Comparison of ENCODE assay signal across 10 cellular contexts in the genomic region with DNA sequence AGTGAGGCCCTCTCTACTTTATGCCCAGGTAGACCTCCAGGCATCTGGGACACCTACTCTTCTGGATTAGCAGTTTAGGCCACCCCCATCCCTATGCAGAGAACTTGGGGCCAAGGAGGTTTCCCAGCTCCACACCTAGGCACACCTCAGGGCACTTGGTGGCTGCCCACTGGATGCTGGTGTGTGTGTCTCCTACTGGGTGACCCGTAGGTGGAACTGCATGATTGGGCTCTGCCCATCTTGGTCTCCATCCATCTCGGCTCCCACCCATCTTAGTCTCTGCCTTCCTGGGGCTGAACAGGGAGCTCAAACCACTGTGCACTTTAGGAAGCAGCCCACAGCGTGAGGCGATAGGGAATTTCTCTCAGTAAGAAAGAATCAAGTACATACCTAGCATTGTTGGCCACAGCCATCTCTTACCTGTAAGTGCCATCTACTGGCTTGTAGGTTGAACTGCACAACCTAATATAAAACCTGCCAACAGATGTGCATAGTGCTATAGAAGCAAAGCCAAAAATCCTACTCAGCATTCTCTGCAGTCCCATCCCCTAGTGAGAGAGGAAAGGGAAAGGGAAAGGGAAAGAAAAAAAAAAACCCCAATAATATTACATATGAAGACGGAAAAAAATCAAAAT.
DNase-seq lines count a peak whose midpoint lies in the region; ATAC-seq and TF ChIP-seq lines count a peak whose summit lies in the region.
"Had no signal": no experiment of that assay in that cellular context is flagged by ENCODE, and none has a peak within 500 bp of the region (broad histone marks: within the 10 kb centered on the region; RNA-seq: fewer than 3 reads in every experiment).

No MANE protein-coding gene starts in this region.

- H3K4me3 ChIP-seq in LNCaP clone FGC (ENCODE audit: low read depth, low read length) (no peak overlapping the region), astrocyte of the cerebellum (ENCODE audit: low read depth, low read length) (no peak overlapping the region), mucosa of descending colon (no peak overlapping the region)

- peaks cover 8% of the 10 kb centered on the region for H3K9me3 Mint-ChIP-seq in stimulated activated memory B cell treated with anti-CD40 and anti-IgM and Interleukin-4, amounts not matched to agents 10 μg/mL and 1 μg/mL and 100 μg/mL, for 72 hours
- H3K9me3 Mint-ChIP-seq: T-helper 1 cell treated with Interleukin-12 subunit alpha and Interleukin-12 subunit beta and Interleukin-4 antibody, amounts not matched to agents 30 μg/mL and 1 μg/mL, for 36 hours had no signal

- in situ Hi-C loops in astrocyte of the cerebellum (cut with HindIII; ENCODE audit: low sequenced_read_pairs): no loop called here

- H3K36me3 ChIP-seq in mucosa of descending colon (ENCODE audit: low read depth): no peaks in the 10 kb centered on the region
- H3K36me3 ChIP-seq: neutrophil had no signal

- H3K9me3 ChIP-seq in mucosa of descending colon: no peaks in the 10 kb centered on the region
- H3K9me3 ChIP-seq: neutrophil had no signal

- no peaks in the 10 kb centered on the region for H3K36me3 Mint-ChIP-seq in stimulated activated memory B cell treated with anti-CD40 and anti-IgM and Interleukin-4, amounts not matched to agents 10 μg/mL and 1 μg/mL and 100 μg/mL, for 72 hours

- TF ChIP-seq CTCF in GM10248 (IDR thresholded peaks at IDR 0.05; ENCODE audit: control extremely low read depth, extremely low read depth, low read depth, missing control alignments): peak; percentile 46
- peak; percentile 84 for TF ChIP-seq CTCF in LNCaP clone FGC (IDR thresholded peaks at IDR 0.05; ENCODE audit: control insufficient read depth, extremely low read depth, insufficient read depth)
- TF ChIP-seq CTCF in astrocyte of the cerebellum (IDR thresholded peaks at IDR 0.05; ENCODE audit: low read depth, low read length, missing control alignments): peak; percentile 44
- TF ChIP-seq CTCF in mucosa of descending colon (IDR thresholded peaks at IDR 0.05): no peak

- no peak overlapping the region for H3K4me3 Mint-ChIP-seq in stimulated activated memory B cell treated with anti-CD40 and anti-IgM and Interleukin-4, amounts not matched to agents 10 μg/mL and 1 μg/mL and 100 μg/mL, for 72 hours
- H3K4me3 Mint-ChIP-seq: T-helper 1 cell treated with Interleukin-12 subunit alpha and Interleukin-12 subunit beta and Interleukin-4 antibody, amounts not matched to agents 30 μg/mL and 1 μg/mL, for 36 hours had no signal

- no peaks in the 10 kb centered on the region for H3K4me1 Mint-ChIP-seq in stimulated activated memory B cell treated with anti-CD40 and anti-IgM and Interleukin-4, amounts not matched to agents 10 μg/mL and 1 μg/mL and 100 μg/mL, for 72 hours

- POLR2A ChIA-PET in GM10248 (lab: Yijun Ruan, JAX): no interaction called here

- peaks cover 30% of the 10 kb centered on the region for H3K27me3 Mint-ChIP-seq in stimulated activated memory B cell treated with anti-CD40 and anti-IgM and Interleukin-4, amounts not matched to agents 10 μg/mL and 1 μg/mL and 100 μg/mL, for 72 hours

- ATAC-seq in GM21528 (IDR thresholded peaks at IDR 0.05; ENCODE audit: low FRiP score, unreplicated experiment) (peak; percentile 60), mucosa of descending colon (peak; percentile 58)
- no peak for ATAC-seq in stimulated activated memory B cell treated with anti-CD40 and anti-IgM and Interleukin-4, amounts not matched to agents 10 μg/mL and 1 μg/mL and 100 μg/mL, for 72 hours

- intact Hi-C loops in mucosa of descending colon (cut with DNase I, micrococcal nuclease): no loop called here

- no peak overlapping the region for H3K27ac Mint-ChIP-seq in stimulated activated memory B cell treated with anti-CD40 and anti-IgM and Interleukin-4, amounts not matched to agents 10 μg/mL and 1 μg/mL and 100 μg/mL, for 72 hours
- H3K27ac Mint-ChIP-seq: T-helper 1 cell treated with Interleukin-12 subunit alpha and Interleukin-12 subunit beta and Interleukin-4 antibody, amounts not matched to agents 30 μg/mL and 1 μg/mL, for 36 hours had no signal

- H3K4me1 ChIP-seq in mucosa of descending colon (ENCODE audit: low read depth): no peaks in the 10 kb centered on the region

- DNase-seq in GM10248 (ENCODE audit: extremely low spot score): peak; percentile 30
- DNase-seq in LNCaP clone FGC (ENCODE audit: low read depth): peak; percentile 25
- DNase-seq in astrocyte of the cerebellum (ENCODE audit: low read depth): no peak
- peak in 1 of 3 donors; percentile 3 for DNase-seq in mucosa of descending colon
- DNase-seq in KG1 (lab: John Stamatoyannopoulos, UW): no peak
- no peak for DNase-seq in activated gamma-delta T cell treated with Interleukin-2 at 50 U/mL for 16 hours

- CTCF ChIA-PET in GM10248 (lab: Yijun Ruan, JAX): interaction anchor here (1.0 to 3.2 kb wide), 11 partner anchors 10 to 747 kb away, joined by 3 to 18 read pairs (median 4); partner anchors contain the start of gene SAAL1

Comparison
In these comparisons a context has a peak if more than half of its experiments do, and no peak if none do; other contexts are left out.
1. DNase-seq: peak in GM10248 (single experiment) and LNCaP clone FGC (single experiment); none in astrocyte of the cerebellum (single experiment), KG1 (single experiment) and activated gamma-delta T cell treated with Interleukin-2 at 50 U/mL for 16 hours (single experiment).